22 cellular contexts compared by ENCODE assay signal in the genomic region with DNA sequence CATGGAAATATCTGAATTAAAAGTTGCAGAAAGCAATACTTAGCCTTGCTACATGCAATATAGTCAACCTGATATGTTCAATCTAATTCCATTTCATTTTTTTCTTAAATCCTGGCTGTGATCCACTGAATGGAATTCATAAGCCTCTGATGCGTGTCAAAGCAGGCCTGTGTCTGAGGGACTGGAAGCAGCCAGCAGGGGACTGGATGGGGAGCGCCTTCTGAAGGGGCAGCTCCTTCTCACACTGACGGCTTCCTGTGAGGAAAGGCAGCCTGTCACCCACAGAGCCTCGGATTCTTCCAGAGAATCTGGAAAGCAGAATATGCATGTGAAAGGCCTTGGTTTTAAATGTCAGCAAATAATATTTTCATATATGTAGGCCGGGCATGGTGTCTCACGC.
DNase-seq lines count a peak whose midpoint lies in the region; ATAC-seq and TF ChIP-seq lines count a peak whose summit lies in the region.
"Had no signal": no experiment of that assay in that cellular context is flagged by ENCODE, and none has a peak within 500 bp of the region (broad histone marks: within the 10 kb centered on the region; RNA-seq: fewer than 3 reads in every experiment).

No MANE protein-coding gene starts in this region.

- H3K4me3 ChIP-seq in adipocyte (ENCODE audit: low read length), result no peak overlapping the region
- no peak overlapping the region for H3K4me3 ChIP-seq in lower lobe of right lung
- no peak overlapping the region for H3K4me3 ChIP-seq in upper lobe of right lung
- no peak overlapping the region for H3K4me3 ChIP-seq in smooth muscle cell
- H3K4me3 ChIP-seq: A549, esophagus squamous epithelium had no signal

- no peaks in the 10 kb centered on the region for H3K36me3 ChIP-seq in adipocyte (ENCODE audit: control insufficient read depth, insufficient read depth, low read length, severe bottlenecking)
- H3K36me3 ChIP-seq in lower lobe of right lung, result no peaks in the 10 kb centered on the region
- H3K36me3 ChIP-seq in upper lobe of right lung, result no peaks in the 10 kb centered on the region
- no peaks in the 10 kb centered on the region for H3K36me3 ChIP-seq in smooth muscle cell (ENCODE audit: low read depth)
- H3K36me3 ChIP-seq: esophagus squamous epithelium had no signal

- H3F3A ChIP-seq in smooth muscle cell (ENCODE audit: low read depth), result peaks cover 4% of the 10 kb centered on the region

- peak overlapping the region; percentile 31 for H3K27ac ChIP-seq in lower lobe of right lung
- H3K27ac ChIP-seq in upper lobe of right lung, result peak overlapping the region; percentile 55
- no peak overlapping the region for H3K27ac ChIP-seq in smooth muscle cell (ENCODE audit: low read depth)
- H3K27ac ChIP-seq: A549, esophagus squamous epithelium had no signal

- no peaks in the 10 kb centered on the region for H4K20me1 ChIP-seq in smooth muscle cell (ENCODE audit: low read depth)

- 60% methylated on average over 6 of the region's 6 CpGs for WGBS in smooth muscle cell (ENCODE audit: low lambda C conversion rate)

- no peaks in the 10 kb centered on the region for H3K79me2 ChIP-seq in smooth muscle cell (ENCODE audit: low read depth)

- H3K27me3 ChIP-seq in adipocyte (replicated peaks; ENCODE audit: control insufficient read depth, insufficient read depth, low read length), result peaks cover 36% of the 10 kb centered on the region
- no peaks in the 10 kb centered on the region for H3K27me3 ChIP-seq in lower lobe of right lung (ENCODE audit: low read depth)
- H3K27me3 ChIP-seq in upper lobe of right lung, result no peaks in the 10 kb centered on the region
- no peaks in the 10 kb centered on the region for H3K27me3 ChIP-seq in smooth muscle cell (ENCODE audit: low read depth)

- H3K9ac ChIP-seq in adipocyte (ENCODE audit: low read length) (no peak overlapping the region), smooth muscle cell (ENCODE audit: low read depth) (no peak overlapping the region)

- no peak overlapping the region for H3K4me2 ChIP-seq in smooth muscle cell
- H3K4me2 ChIP-seq: A549 had no signal

- peak; percentile 12 for ATAC-seq in Right ventricle myocardium inferior
- no peak for ATAC-seq in left ventricle myocardium superior
- no peak for ATAC-seq in lower lobe of right lung
- ATAC-seq in upper lobe of right lung, result peak; percentile 32
- ATAC-seq: A549; CD8-positive, alpha-beta T cell had no signal

- H2AFZ ChIP-seq in smooth muscle cell (ENCODE audit: low read depth), result no peak overlapping the region

- intact Hi-C loops in Right ventricle myocardium inferior (cut with DNase I) (no loop called here), left ventricle myocardium superior (cut with micrococcal nuclease) (no loop called here), lower lobe of right lung (cut with DNase I) (no loop called here), upper lobe of right lung (cut with DNase I) (no loop called here)

- DNase-seq in Right ventricle myocardium inferior (ENCODE audit: missing footprints), result no peak
- no peak for DNase-seq in left ventricle myocardium superior
- DNase-seq in adipocyte (ENCODE audit: low read depth), result peak; percentile 7
- no peak for DNase-seq in lower lobe of right lung
- peak; percentile 31 for DNase-seq in upper lobe of right lung
- no peak for DNase-seq in hippocampal formation (lab: John Stamatoyannopoulos, UW)
- no peak for DNase-seq in smooth muscle cell (lab: John Stamatoyannopoulos, UW; ENCODE audit: unreplicated experiment)
- DNase-seq in occipital lobe (lab: John Stamatoyannopoulos, UW), result no peak
- DNase-seq: activated B cell treated with CpG ODN at 0.5 μM for 24 hours; activated CD4-positive, alpha-beta T cell treated with anti-CD3 and anti-CD28 coated beads, Interleukin-2, amount 50 U/mL, for 4 hours; AML-193; anterior cingulate cortex; caudate nucleus; CD8-positive, alpha-beta T cell; cortex of kidney; DMS 273 treated with DMSO at 0.1 percent for 48 hours; esophagus squamous epithelium; hypothalamus; NCI-H526 treated with DMSO at 0.1 percent for 48 hours; SIG-M5; T-helper 9 cell had no signal

- no peaks in the 10 kb centered on the region for H3K9me3 ChIP-seq in adipocyte (ENCODE audit: control insufficient read depth, low read length)
- H3K9me3 ChIP-seq in lower lobe of right lung, result no peaks in the 10 kb centered on the region
- no peaks in the 10 kb centered on the region for H3K9me3 ChIP-seq in upper lobe of right lung
- H3K9me3 ChIP-seq in smooth muscle cell (replicated peaks; ENCODE audit: low read depth), result no peaks in the 10 kb centered on the region
- H3K9me3 ChIP-seq: A549, esophagus squamous epithelium had no signal

- TF ChIP-seq CTCF in lower lobe of right lung (IDR thresholded peaks at IDR 0.05) (no peak), upper lobe of right lung (IDR thresholded peaks at IDR 0.05) (no peak), smooth muscle cell (IDR thresholded peaks at IDR 0.05; ENCODE audit: borderline replicate concordance, insufficient read depth, poor library complexity, severe bottlenecking) (no peak)

- H3K4me1 ChIP-seq in adipocyte (ENCODE audit: control insufficient read depth, insufficient read depth, low read length) (no peaks in the 10 kb centered on the region), lower lobe of right lung (no peaks in the 10 kb centered on the region), upper lobe of right lung (peaks cover 4% of the 10 kb centered on the region), smooth muscle cell (ENCODE audit: low read depth) (no peaks in the 10 kb centered on the region)
- H3K4me1 ChIP-seq: A549, esophagus squamous epithelium had no signal

Comparison
In these comparisons a context has a peak if more than half of its experiments do, and no peak if none do; other contexts are left out.
1. ATAC-seq: peak in Right ventricle myocardium inferior (single experiment) and upper lobe of right lung (single experiment); none in left ventricle myocardium superior (single experiment) and lower lobe of right lung (0 of 2).
2. DNase-seq: peak in adipocyte (single experiment) and upper lobe of right lung (single experiment); none in Right ventricle myocardium inferior (single experiment), left ventricle myocardium superior (single experiment), lower lobe of right lung (single experiment), hippocampal formation (0 of 2), smooth muscle cell (single experiment) and occipital lobe (single experiment).